10 cellular contexts compared by ENCODE assay signal in the genomic region with DNA sequence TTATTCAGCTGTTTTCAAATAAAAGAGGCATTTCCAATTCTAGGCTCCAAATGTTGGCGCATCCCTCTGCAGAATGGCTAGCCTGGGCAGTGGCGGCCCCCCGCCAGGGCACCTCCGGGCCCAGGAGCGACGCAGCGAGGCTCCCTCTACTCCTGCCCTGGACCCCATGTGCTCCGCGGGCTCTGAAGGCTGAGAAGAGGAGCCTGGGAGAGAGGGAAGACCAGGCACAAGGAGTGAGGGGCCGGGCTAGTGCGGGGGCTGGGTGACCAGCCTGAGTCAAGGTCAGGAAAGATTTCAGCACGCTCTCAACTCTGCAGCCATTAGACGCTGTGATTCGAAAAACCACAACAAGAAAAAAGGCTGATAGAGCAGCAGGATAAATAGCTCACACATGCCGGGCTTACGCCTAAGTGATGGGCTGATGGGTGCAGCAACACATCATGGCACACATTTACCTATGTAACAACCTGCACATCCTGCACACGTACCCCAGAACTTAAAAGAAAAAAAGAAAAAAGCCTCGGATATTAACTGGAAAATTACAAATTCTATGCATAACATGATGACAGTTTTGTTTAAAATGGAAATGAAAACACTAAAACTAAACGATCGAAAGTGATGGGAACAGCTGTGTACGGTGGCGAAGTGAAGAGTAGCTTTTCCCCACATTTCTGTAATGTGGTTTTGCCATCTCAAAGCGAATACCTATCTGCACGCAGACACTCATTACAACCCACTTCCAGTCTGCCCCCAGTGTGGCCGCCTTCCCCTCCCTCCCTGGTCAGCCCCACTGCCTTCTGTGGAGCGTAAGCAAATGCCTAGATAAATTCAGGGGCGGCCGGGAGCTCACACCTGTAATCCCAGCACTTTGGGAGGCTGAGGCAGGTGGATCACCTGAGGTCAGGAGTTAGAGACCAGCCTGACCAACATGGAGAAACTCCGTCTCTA. TPM values are rescaled to one million over a fixed set of nuclear protein-coding genes. Genes with fewer than 3 reads are reported as not detected.
A peak's percentile ranks its signal among the peaks of the same experiment; 100 is the strongest.
DNase-seq lines count a peak whose midpoint lies in the region; ATAC-seq and TF ChIP-seq lines count a peak whose summit lies in the region.
"Had no signal": no experiment of that assay in that cellular context is flagged by ENCODE, and none has a peak within 500 bp of the region (broad histone marks: within the 10 kb centered on the region; RNA-seq: fewer than 3 reads in every experiment).

No MANE protein-coding gene starts in this region.

- no peak overlapping the region for H2BK120ac ChIP-seq in mesendoderm (ENCODE audit: low read depth, low read length)

- DNase-seq in activated CD4-positive, CD25-positive, alpha-beta regulatory T cell (lab: John Stamatoyannopoulos, UW), result no peak
- DNase-seq in body of pancreas (no peak), mesendoderm (peak; percentile 27), suprapubic skin (ENCODE audit: low spot score in 2 of 2) (no peak), OCI-M1 (lab: John Stamatoyannopoulos, UW) (no peak), mucosa of gallbladder (ENCODE audit: low spot score) (no peak), occipital lobe (lab: John Stamatoyannopoulos, UW) (no peak)

- H3K4me1 ChIP-seq in body of pancreas, result no peaks in the 10 kb centered on the region
- no peaks in the 10 kb centered on the region for H3K4me1 ChIP-seq in mesendoderm (ENCODE audit: control insufficient read depth, low read depth, low read length)
- peaks cover 10% of the 10 kb centered on the region for H3K4me1 ChIP-seq in suprapubic skin

- no peak overlapping the region for H3K4me2 ChIP-seq in mesendoderm (ENCODE audit: low read length)

- no peak overlapping the region for H2BK15ac ChIP-seq in mesendoderm (replicated peaks; ENCODE audit: low read depth)

- H2AK5ac ChIP-seq in mesendoderm (ENCODE audit: low read length), result no peak overlapping the region

- no peak for TF ChIP-seq CTCF in body of pancreas (IDR thresholded peaks at IDR 0.05)
- TF ChIP-seq CTCF in suprapubic skin (IDR thresholded peaks at IDR 0.05), result no peak

- no peak overlapping the region for H4K8ac ChIP-seq in mesendoderm (ENCODE audit: low read depth, low read length)

- H3K23ac ChIP-seq in mesendoderm (ENCODE audit: low read length), result no peak overlapping the region

- H3K27ac ChIP-seq in body of pancreas (peak overlapping the region in 2 of 4 donors; percentile 43 to 57), mesendoderm (ENCODE audit: low read depth, low read length) (no peak overlapping the region), suprapubic skin (peak overlapping the region; percentile 27)
- H3K27ac ChIP-seq: 22Rv1, VCaP had no signal

- TF ChIP-seq EP300 in suprapubic skin (IDR thresholded peaks at IDR 0.05), result no peak

- no peak overlapping the region for H3K4me3 ChIP-seq in body of pancreas
- no peak overlapping the region for H3K4me3 ChIP-seq in mesendoderm (ENCODE audit: low read length)
- H3K4me3 ChIP-seq in suprapubic skin, result no peak overlapping the region

- no peaks in the 10 kb centered on the region for H3K79me2 ChIP-seq in mesendoderm (ENCODE audit: control insufficient read depth, insufficient read depth, low read length)

- intact Hi-C loops in body of pancreas (cut with DNase I), result no loop called here

- no peak overlapping the region for H3K4ac ChIP-seq in mesendoderm (ENCODE audit: low read depth, low read length)

- H4K5ac ChIP-seq in mesendoderm (ENCODE audit: low read length), result no peak overlapping the region

- H2BK5ac ChIP-seq in mesendoderm (ENCODE audit: low read length), result no peak overlapping the region

- peak; percentile 55 to 80 for ATAC-seq in activated CD4-positive, CD25-positive, alpha-beta regulatory T cell treated with anti-CD3 and anti-CD28 coated beads, Interleukin-2, amount 50 U/mL, for 24 hours
- peak; percentile 10 for ATAC-seq in body of pancreas

- H3K18ac ChIP-seq in mesendoderm (ENCODE audit: low read length), result no peak overlapping the region

- no peak overlapping the region for H3K9ac ChIP-seq in mesendoderm (ENCODE audit: low read length)

- H3K36me3 ChIP-seq in body of pancreas (replicated peaks in 1 of 2; ENCODE audit: insufficient read depth in 1 of 2, low read depth in 2 of 2), result peaks cover 0 to 2% of the 10 kb centered on the region in 2 donors
- no peaks in the 10 kb centered on the region for H3K36me3 ChIP-seq in mesendoderm (ENCODE audit: control insufficient read depth, insufficient read depth, low read length)
- H3K36me3 ChIP-seq in suprapubic skin, result peaks cover 9% of the 10 kb centered on the region

- TF ChIP-seq POLR2A in body of pancreas (IDR thresholded peaks at IDR 0.05), result no peak
- TF ChIP-seq POLR2A in suprapubic skin (IDR thresholded peaks at IDR 0.05), result no peak

- WGBS in body of pancreas, 2 donors, result 82 to 83% methylated on average over 20 to 29 of the region's 29 CpGs
- WGBS in mesendoderm (ENCODE audit: extremely low coverage, insufficient coverage, low lambda C conversion rate), result no CpG with 5 or more reads among the region's 29 CpGs
- 64% methylated on average over 27 of the region's 29 CpGs for WGBS in suprapubic skin

- H3K27me3 ChIP-seq in body of pancreas (no peaks in the 10 kb centered on the region), mesendoderm (ENCODE audit: insufficient read depth, low read length, poor library complexity) (no peaks in the 10 kb centered on the region), suprapubic skin (no peaks in the 10 kb centered on the region)

- no peak overlapping the region for H3K56ac ChIP-seq in mesendoderm (ENCODE audit: low read length)

- H3K9me3 ChIP-seq in body of pancreas, result no peaks in the 10 kb centered on the region
- no peaks in the 10 kb centered on the region for H3K9me3 ChIP-seq in suprapubic skin

- H3K79me1 ChIP-seq in mesendoderm (ENCODE audit: low read length), result peaks cover 6% of the 10 kb centered on the region

RNA-seq across cellular contexts. Expression of gene MAP1LC3B, which starts 44.4 kb away (rescaled TPM):
- 10 to 100 TPM; 18.5 to 22.8 TPM for total RNA-seq in body of pancreas
- polyA plus RNA-seq in mesendoderm (2013, experiment 1 of 2), result 36.8 TPM
- 35.1 TPM for polyA plus RNA-seq in mesendoderm (2013, experiment 2 of 2)
- total RNA-seq in suprapubic skin, result 10 to 100 TPM; 57.8 to 82.0 (median 71.3) TPM
- 55.9 TPM for total RNA-seq in mucosa of gallbladder
- 18.2 TPM for total RNA-seq in occipital lobe

RNA-seq across cellular contexts. Expression of gene FBXO31, which starts 52.9 kb away (rescaled TPM):
- total RNA-seq in body of pancreas (10 to 100 TPM; 35.5 to 46.8 TPM), suprapubic skin (10 to 100 TPM; 39.9 to 89.3 (median 53.6) TPM), mucosa of gallbladder (36.7 TPM), occipital lobe (25.6 TPM)
- polyA plus RNA-seq in mesendoderm (2013, experiment 1 of 2), result 10.0 TPM
- 10.3 TPM for polyA plus RNA-seq in mesendoderm (2013, experiment 2 of 2)

RNA-seq across cellular contexts. Expression of gene ZCCHC14, which starts 56.3 kb away (rescaled TPM):
- total RNA-seq in body of pancreas, result 10 to 100 TPM; 18.9 to 54.4 TPM
- polyA plus RNA-seq in mesendoderm (2013, experiment 1 of 2), result 13.4 TPM
- 13.1 TPM for polyA plus RNA-seq in mesendoderm (2013, experiment 2 of 2)
- 10 to 100 TPM; 21.8 to 64.0 (median 28.8) TPM for total RNA-seq in suprapubic skin
- 25.1 TPM for total RNA-seq in mucosa of gallbladder
- total RNA-seq in occipital lobe, result 33.2 TPM
